In genomic region chr19:36060430-36060829, GRCh38 we compare ENCODE assay signal across 9 cellular contexts. TPM values are rescaled to one million over a fixed set of nuclear protein-coding genes. Genes with fewer than 3 reads are reported as not detected.
A peak's percentile ranks its signal among the peaks of the same experiment; 100 is the strongest.
DNase-seq lines count a peak whose midpoint lies in the region; ATAC-seq, FAIRE-seq and TF ChIP-seq lines count a peak whose summit lies in the region.
"Had no signal": no experiment of that assay in that cellular context is flagged by ENCODE, and none has a peak within 500 bp of the region (broad histone marks: within the 10 kb centered on the region; RNA-seq: fewer than 3 reads in every experiment).

No MANE protein-coding gene starts in this region.

- peaks cover 0 to 6% (median 0%) of the 10 kb centered on the region in 5 donors for H3K36me3 Mint-ChIP-seq in naive thymus-derived CD4-positive, alpha-beta T cell
- H3K36me3 Mint-ChIP-seq: activated naive CD4-positive, alpha-beta T cell treated with anti-CD3 and anti-CD28 coated beads, Interleukin-2, amount 50 U/mL, for 24 hours had no signal

- no peak for FAIRE-seq in H54 (lab: Jason Lieb, UNC)

- no peaks in the 10 kb centered on the region for H3K9me3 ChIP-seq in AG04450 (ENCODE audit: control insufficient read depth, insufficient read depth, low read length)
- no peaks in the 10 kb centered on the region for H3K9me3 ChIP-seq in naive thymus-derived CD4-positive, alpha-beta T cell (ENCODE audit: control insufficient read depth in 2 of 3, low read length in 3 of 3)

- H3K27ac ChIP-seq in AG04450 (ENCODE audit: low read depth, low read length) = no peak overlapping the region
- no peak overlapping the region for H3K27ac ChIP-seq in naive thymus-derived CD4-positive, alpha-beta T cell (ENCODE audit: low read depth, low read length)

- peaks cover 3 to 21% (median 8%) of the 10 kb centered on the region in 7 donors for H3K4me1 Mint-ChIP-seq in naive thymus-derived CD4-positive, alpha-beta T cell

- no peaks in the 10 kb centered on the region for H3K9me3 Mint-ChIP-seq in naive thymus-derived CD4-positive, alpha-beta T cell
- H3K9me3 Mint-ChIP-seq: activated naive CD4-positive, alpha-beta T cell treated with anti-CD3 and anti-CD28 coated beads, Interleukin-2, amount 50 U/mL, for 24 hours had no signal

- no peaks in the 10 kb centered on the region for H3K27me3 Mint-ChIP-seq in naive thymus-derived CD4-positive, alpha-beta T cell
- H3K27me3 Mint-ChIP-seq: activated naive CD4-positive, alpha-beta T cell treated with anti-CD3 and anti-CD28 coated beads, Interleukin-2, amount 50 U/mL, for 24 hours had no signal

- H3K4me3 Mint-ChIP-seq in naive thymus-derived CD4-positive, alpha-beta T cell = no peak overlapping the region
- H3K4me3 Mint-ChIP-seq: activated naive CD4-positive, alpha-beta T cell treated with anti-CD3 and anti-CD28 coated beads, Interleukin-2, amount 50 U/mL, for 24 hours had no signal

- H3K4me1 ChIP-seq in naive thymus-derived CD4-positive, alpha-beta T cell (ENCODE audit: control insufficient read depth in 2 of 2, insufficient read depth in 2 of 2, low read length in 2 of 2) = peaks cover 2 to 3% of the 10 kb centered on the region in 2 donors

- no peaks in the 10 kb centered on the region for H3K27me3 ChIP-seq in AG04450 (ENCODE audit: control insufficient read depth, insufficient read depth, low read length)
- no peaks in the 10 kb centered on the region for H3K27me3 ChIP-seq in naive thymus-derived CD4-positive, alpha-beta T cell (ENCODE audit: control insufficient read depth in 2 of 2, insufficient read depth in 2 of 2, low read length in 2 of 2)

- H3K4me3 ChIP-seq in AG04450 (ENCODE audit: low read depth, low read length) = no peak overlapping the region
- H3K4me3 ChIP-seq in naive thymus-derived CD4-positive, alpha-beta T cell (ENCODE audit: low read length) = no peak overlapping the region

- peak; percentile 76 for ATAC-seq in esophagus mucosa
- peak; percentile 37 for ATAC-seq in naive thymus-derived CD4-positive, alpha-beta T cell
- no peak for ATAC-seq in GM18858 (IDR thresholded peaks at IDR 0.05; ENCODE audit: unreplicated experiment)

- no peaks in the 10 kb centered on the region for H3K36me3 ChIP-seq in naive thymus-derived CD4-positive, alpha-beta T cell (ENCODE audit: control insufficient read depth in 2 of 3, insufficient read depth in 3 of 3, low read length in 3 of 3)

- POLR2A ChIA-PET in AG04450 (lab: Yijun Ruan, JAX) = no interaction called here
- POLR2A ChIA-PET in naive thymus-derived CD4-positive, alpha-beta T cell (lab: Charles Lee) = no interaction called here

- intact Hi-C loops in naive thymus-derived CD4-positive, alpha-beta T cell (cut with micrococcal nuclease) = loop anchor here in 1 of 2 donors (1.0 kb wide), 1 partner anchor 110 kb away; no protein-coding TSS in a partner anchor

- TF ChIP-seq POLR2A in H54 (IDR thresholded peaks at IDR 0.05; ENCODE audit: low read depth, low read length) = no peak

- peak; percentile 80 for TF ChIP-seq CTCF in AG04450 (IDR thresholded peaks at IDR 0.05; ENCODE audit: low read depth, low read length)

- DNase-seq in AG04450 (ENCODE audit: low read depth, low spot score) = peak; percentile 29
- peak; percentile 53 for DNase-seq in H54 (ENCODE audit: insufficient read length, low spot score)
- DNase-seq in UCSD-AML1 (lab: John Stamatoyannopoulos, UW; ENCODE audit: unreplicated experiment) = peak; percentile 50
- DNase-seq in naive thymus-derived CD4-positive, alpha-beta T cell = peak in 1 of 9 donors; percentile 27
- no peak for DNase-seq in NCI-H128 (lab: John Stamatoyannopoulos, UW; ENCODE audit: unreplicated experiment)
- DNase-seq in effector CD4-positive, alpha-beta T cell = no peak

- H3K27ac Mint-ChIP-seq in naive thymus-derived CD4-positive, alpha-beta T cell = no peak overlapping the region
- H3K27ac Mint-ChIP-seq: activated naive CD4-positive, alpha-beta T cell treated with anti-CD3 and anti-CD28 coated beads, Interleukin-2, amount 50 U/mL, for 24 hours had no signal

- CTCF ChIA-PET in AG04450 (lab: Charles Lee) = interaction anchor here (0.8 to 3.5 kb wide), 5 partner anchors 10 to 108 kb away, joined by 3 to 38 read pairs (median 6); no protein-coding TSS in a partner anchor
- CTCF ChIA-PET in naive thymus-derived CD4-positive, alpha-beta T cell (lab: Charles Lee) = no interaction called here

RNA-seq across cellular contexts. Expression of gene WDR62, which starts 5.7 kb away (rescaled TPM):
- 1.1 and 1.2 TPM in 2 replicates for polyA plus RNA-seq in AG04450 (2011; rRNA removed)
- polyA minus RNA-seq in AG04450 (2011; rRNA and poly(A)+ RNA removed) = 3.1 and 3.2 TPM in 2 replicates
- total RNA-seq in esophagus mucosa = 2.4 TPM
- total RNA-seq in naive thymus-derived CD4-positive, alpha-beta T cell = 10 to 100 TPM in 1 of 5 experiments, 1 to 10 TPM in 4; 1.5 to 22.4 (median 2.9) TPM
- under 1 TPM; 0.07 to 0.33 TPM for polyA plus RNA-seq in naive thymus-derived CD4-positive, alpha-beta T cell

RNA-seq across cellular contexts. Expression of gene THAP8, which starts 6.3 kb away (rescaled TPM):
- polyA plus RNA-seq in AG04450 (2011; rRNA removed) = 3.9 and 5.6 TPM in 2 replicates
- 2.6 and 3.1 TPM in 2 replicates for polyA minus RNA-seq in AG04450 (2011; rRNA and poly(A)+ RNA removed)
- 3.0 TPM for total RNA-seq in esophagus mucosa
- total RNA-seq in naive thymus-derived CD4-positive, alpha-beta T cell = 1 to 10 TPM; 2.2 to 6.6 (median 6.1) TPM
- polyA plus RNA-seq in naive thymus-derived CD4-positive, alpha-beta T cell = 1 to 10 TPM; 4.5 to 5.4 TPM

RNA-seq across cellular contexts. Expression of gene CLIP3, which starts 27.8 kb away (rescaled TPM):
- 18.1 and 29.4 TPM in 2 replicates for polyA plus RNA-seq in AG04450 (2011; rRNA removed)
- 31.0 and 47.2 TPM in 2 replicates for polyA minus RNA-seq in AG04450 (2011; rRNA and poly(A)+ RNA removed)
- total RNA-seq in esophagus mucosa = 1.3 TPM
- 1 to 10 TPM; 1.1 to 4.0 (median 3.0) TPM for total RNA-seq in naive thymus-derived CD4-positive, alpha-beta T cell
- polyA plus RNA-seq in naive thymus-derived CD4-positive, alpha-beta T cell = 1 to 10 TPM; 3.1 to 5.2 TPM

RNA-seq across cellular contexts. Expression of gene ALKBH6, which starts 46.4 kb away (rescaled TPM):
- 20.7 and 21.2 TPM in 2 replicates for polyA plus RNA-seq in AG04450 (2011; rRNA removed)
- polyA minus RNA-seq in AG04450 (2011; rRNA and poly(A)+ RNA removed) = 6.0 and 9.9 TPM in 2 replicates
- 12.3 TPM for total RNA-seq in esophagus mucosa
- 10 to 100 TPM; 32.6 to 60.6 (median 49.3) TPM for total RNA-seq in naive thymus-derived CD4-positive, alpha-beta T cell
- polyA plus RNA-seq in naive thymus-derived CD4-positive, alpha-beta T cell = 10 to 100 TPM; 19.1 to 34.1 TPM

RNA-seq across cellular contexts. Expression of gene OVOL3, which starts 50.5 kb away (rescaled TPM):
- not detected in 2 replicates for polyA plus RNA-seq in AG04450 (2011; rRNA removed)
- not detected in 2 replicates for polyA minus RNA-seq in AG04450 (2011; rRNA and poly(A)+ RNA removed)
- not detected for total RNA-seq in esophagus mucosa
- not detected for total RNA-seq in naive thymus-derived CD4-positive, alpha-beta T cell
- polyA plus RNA-seq in naive thymus-derived CD4-positive, alpha-beta T cell = not detected

Comparison
In these comparisons a context has a peak if more than half of its experiments do, and no peak if none do; other contexts are left out.
1. DNase-seq: peak in AG04450 (single experiment), H54 (single experiment) and UCSD-AML1 (single experiment); none in NCI-H128 (single experiment) and effector CD4-positive, alpha-beta T cell (single experiment).